8 cellular contexts compared by ENCODE assay signal in genomic region chr12:19130224-19131019, GRCh38. TPM values are rescaled to one million over a fixed set of nuclear protein-coding genes. Genes with fewer than 3 reads are reported as not detected.
A peak's percentile ranks its signal among the peaks of the same experiment; 100 is the strongest.
DNase-seq lines count a peak whose midpoint lies in the region; ATAC-seq and TF ChIP-seq lines count a peak whose summit lies in the region.

No MANE protein-coding gene starts in this region.

- peaks cover 31% of the 10 kb centered on the region for H3K36me3 Mint-ChIP-seq in progenitor cell of endocrine pancreas (ENCODE audit: insufficient read depth)

- peak overlapping the region; percentile 68 for H3K4me2 ChIP-seq in OCI-LY1 (ENCODE audit: low read length)

- no peak for ATAC-seq in GM19397 (IDR thresholded peaks at IDR 0.05; ENCODE audit: unreplicated experiment)
- ATAC-seq in GM21737 (IDR thresholded peaks at IDR 0.05; ENCODE audit: unreplicated experiment), result no peak

- no peaks in the 10 kb centered on the region for H3F3A ChIP-seq in OCI-LY1 (ENCODE audit: insufficient read depth, low read length)

- no peaks in the 10 kb centered on the region for H3K36me3 ChIP-seq in OCI-LY1 (ENCODE audit: insufficient read depth, low read length)

- H2AFZ ChIP-seq in OCI-LY1 (ENCODE audit: low read length), result no peak overlapping the region; the same call in 1 of the 2 replicates

- H3K9ac ChIP-seq in OCI-LY1 (ENCODE audit: low read length), result peak overlapping the region; percentile 24; the same call in 1 of the 2 replicates

- peaks cover 3% of the 10 kb centered on the region; the same call in 1 of the 2 replicates for H3K9me3 ChIP-seq in OCI-LY1 (ENCODE audit: low read length)

- no peaks in the 10 kb centered on the region for H3K79me2 ChIP-seq in OCI-LY1 (ENCODE audit: insufficient read depth, low read length)

- TF ChIP-seq CTCF in GM13977 (IDR thresholded peaks at IDR 0.05; ENCODE audit: extremely low read depth, insufficient read depth, missing control alignments) (no peak), OCI-LY1 (IDR thresholded peaks at IDR 0.05; ENCODE audit: low read length) (no peak), progenitor cell of endocrine pancreas (IDR thresholded peaks at IDR 0.05; ENCODE audit: unreplicated experiment) (no peak)

- H3K27me3 ChIP-seq in OCI-LY1 (ENCODE audit: insufficient read depth, low read length), result no peaks in the 10 kb centered on the region

- peaks cover 8% of the 10 kb centered on the region for H3K4me1 ChIP-seq in OCI-LY1 (ENCODE audit: insufficient read depth, low read length, severe bottlenecking)

- peaks cover 17% of the 10 kb centered on the region for H3K9me3 Mint-ChIP-seq in progenitor cell of endocrine pancreas (ENCODE audit: low read depth)

- H4K20me1 ChIP-seq in OCI-LY1 (ENCODE audit: insufficient read depth, low read length), result no peaks in the 10 kb centered on the region

- H3K4me3 Mint-ChIP-seq in progenitor cell of endocrine pancreas (ENCODE audit: low read depth), result peak overlapping the region; percentile 89

- peaks cover 36% of the 10 kb centered on the region for H3K4me1 Mint-ChIP-seq in progenitor cell of endocrine pancreas (ENCODE audit: low read depth)

- peak overlapping the region; percentile 99 for H3K27ac Mint-ChIP-seq in progenitor cell of endocrine pancreas

- in situ Hi-C loops in GM13977 (cut with MboI; ENCODE audit: low pct_unique_long_range_greater_than_20kb, low sequenced_read_pairs, unreplicated experiment), result no loop called here

- H3K4me3 ChIP-seq in OCI-LY1 (ENCODE audit: low read depth, low read length, poor library complexity, severe bottlenecking), result peak overlapping the region; percentile 69

- no peak overlapping the region for H3K27ac ChIP-seq in OCI-LY1 (ENCODE audit: low read depth, low read length, poor library complexity, severe bottlenecking)

- H3K9me2 ChIP-seq in OCI-LY1 (ENCODE audit: low read depth, low read length), result no peaks in the 10 kb centered on the region; the same call in 1 of the 2 replicates

- no peaks in the 10 kb centered on the region for H3K27me3 Mint-ChIP-seq in progenitor cell of endocrine pancreas

- peak; percentile 40 for DNase-seq in AG08395 (ENCODE audit: low spot score)
- DNase-seq in GM13977 (ENCODE audit: low spot score), result peak; percentile 27
- peak in 50 of 58 donors; percentile 4 to 70 (median 33) for DNase-seq in anterior cingulate cortex (lab: John Stamatoyannopoulos, UW)
- peak; percentile 34 for DNase-seq in hepatic stellate cell (ENCODE audit: low spot score)
- DNase-seq in progenitor cell of endocrine pancreas (ENCODE audit: low spot score, unreplicated experiment), result peak; percentile 47

RNA-seq across cellular contexts. Expression of gene PLEKHA5, which starts 0.9 kb away (rescaled TPM):
- total RNA-seq in progenitor cell of endocrine pancreas, result 195 and 232 TPM in 2 replicates
